In the genomic region with DNA sequence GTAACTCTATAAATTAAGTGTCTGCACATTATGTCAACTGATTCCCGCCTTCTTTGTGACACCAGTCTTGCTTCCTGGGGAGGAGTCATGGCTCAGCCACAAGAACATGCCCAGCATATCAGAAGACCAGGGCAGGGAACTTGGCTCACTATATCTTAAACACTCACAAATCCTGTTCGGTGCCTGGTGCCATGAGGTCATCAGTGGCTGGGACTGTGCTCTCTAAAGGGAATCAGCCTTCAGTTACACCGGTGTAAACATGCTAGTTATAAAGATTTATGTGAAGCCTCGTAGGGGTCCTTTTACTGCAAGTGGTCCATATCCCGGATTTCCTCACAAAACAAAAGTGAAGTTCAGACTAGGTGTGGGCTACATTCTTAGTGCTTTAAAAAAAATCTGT, we compare ENCODE assay signal across 1 cellular context.
TF ChIP-seq lines count a peak whose summit lies in the region.

No MANE protein-coding gene starts in this region.

TF ChIP-seq in IMR-90, 13 proteins besides CTCF, POLR2A, EP300 and RAD21 (continued from another document):
- TF ChIP-seq, protein P1, sequence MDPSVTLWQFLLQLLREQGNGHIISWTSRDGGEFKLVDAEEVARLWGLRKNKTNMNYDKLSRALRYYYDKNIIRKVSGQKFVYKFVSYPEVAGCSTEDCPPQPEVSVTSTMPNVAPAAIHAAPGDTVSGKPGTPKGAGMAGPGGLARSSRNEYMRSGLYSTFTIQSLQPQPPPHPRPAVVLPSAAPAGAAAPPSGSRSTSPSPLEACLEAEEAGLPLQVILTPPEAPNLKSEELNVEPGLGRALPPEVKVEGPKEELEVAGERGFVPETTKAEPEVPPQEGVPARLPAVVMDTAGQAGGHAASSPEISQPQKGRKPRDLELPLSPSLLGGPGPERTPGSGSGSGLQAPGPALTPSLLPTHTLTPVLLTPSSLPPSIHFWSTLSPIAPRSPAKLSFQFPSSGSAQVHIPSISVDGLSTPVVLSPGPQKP (IDR thresholded peaks at IDR 0.05; ENCODE audit: borderline replicate concordance, low read depth, low read length), result no peak
- no peak for TF ChIP-seq MAFK (IDR thresholded peaks at IDR 0.05; ENCODE audit: low read depth, low read length)
- no peak for TF ChIP-seq NFE2L2 (IDR thresholded peaks at IDR 0.05; ENCODE audit: low read depth, low read length)
- no peak for TF ChIP-seq CEBPB (IDR thresholded peaks at IDR 0.05; ENCODE audit: low read depth, low read length)
- TF ChIP-seq SMC3 (IDR thresholded peaks at IDR 0.05; ENCODE audit: low read depth, low read length), result no peak
- no peak for TF ChIP-seq RCOR1 (IDR thresholded peaks at IDR 0.05; ENCODE audit: insufficient replicate concordance, low read length)
- TF ChIP-seq FOS (IDR thresholded peaks at IDR 0.05; ENCODE audit: low read depth, low read length), result no peak
- TF ChIP-seq, protein P2, sequence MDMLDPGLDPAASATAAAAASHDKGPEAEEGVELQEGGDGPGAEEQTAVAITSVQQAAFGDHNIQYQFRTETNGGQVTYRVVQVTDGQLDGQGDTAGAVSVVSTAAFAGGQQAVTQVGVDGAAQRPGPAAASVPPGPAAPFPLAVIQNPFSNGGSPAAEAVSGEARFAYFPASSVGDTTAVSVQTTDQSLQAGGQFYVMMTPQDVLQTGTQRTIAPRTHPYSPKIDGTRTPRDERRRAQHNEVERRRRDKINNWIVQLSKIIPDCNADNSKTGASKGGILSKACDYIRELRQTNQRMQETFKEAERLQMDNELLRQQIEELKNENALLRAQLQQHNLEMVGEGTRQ (IDR thresholded peaks at IDR 0.05; ENCODE audit: low read depth, low read length), result no peak
- no peak for TF ChIP-seq BHLHE40 (IDR thresholded peaks at IDR 0.05; ENCODE audit: low read depth, low read length)
- TF ChIP-seq MXI1 (IDR thresholded peaks at IDR 0.05; ENCODE audit: borderline replicate concordance, low read depth, low read length), result no peak
- no peak for TF ChIP-seq CHD1 (IDR thresholded peaks at IDR 0.05; ENCODE audit: low read depth, low read length)
